Comparison of ENCODE assay signal across 16 cellular contexts in the genomic region with DNA sequence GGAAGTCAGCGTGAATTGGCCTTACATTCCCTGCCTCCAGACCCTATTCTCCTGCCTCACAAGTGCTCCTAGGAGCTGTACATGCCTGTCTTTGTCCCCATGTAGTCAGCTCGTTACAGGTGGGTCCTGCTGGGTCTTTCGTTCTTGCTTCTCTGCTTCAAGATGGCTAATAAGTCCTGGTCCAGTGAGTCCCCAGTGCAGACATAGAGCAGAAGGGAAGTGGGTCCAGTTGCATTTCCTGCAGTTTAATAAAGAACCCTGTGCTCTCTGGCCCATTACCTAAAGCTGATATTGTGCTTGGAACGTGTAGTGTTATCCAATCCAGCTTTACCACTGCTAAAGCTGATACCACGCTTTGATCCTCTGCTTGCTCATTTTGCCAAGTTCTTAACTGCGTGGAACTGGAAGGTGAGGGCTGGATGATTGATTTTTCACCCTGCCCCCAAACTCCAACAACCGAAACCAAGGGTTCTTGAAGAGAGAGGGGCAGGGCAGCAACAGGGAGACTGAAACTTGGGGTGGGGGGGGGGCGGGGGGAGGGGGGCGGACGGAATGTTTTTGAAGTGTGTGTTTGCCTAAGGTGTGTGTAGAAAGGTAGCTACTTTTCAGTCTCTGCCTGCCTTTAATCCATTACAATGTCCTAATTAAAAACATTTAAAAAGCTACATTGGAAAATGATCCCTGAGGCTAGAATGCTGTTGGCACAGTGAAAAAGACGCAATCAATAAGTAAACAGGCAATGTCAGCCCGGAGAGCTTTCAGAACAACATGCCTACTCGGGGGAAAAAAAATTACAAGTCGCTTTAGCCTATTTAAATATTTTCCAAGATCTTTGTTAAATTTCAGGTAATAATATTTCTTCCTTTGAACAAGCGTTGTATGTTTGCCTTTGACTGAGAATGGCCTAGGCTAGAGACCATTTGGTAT. TPM values are rescaled to one million over a fixed set of nuclear protein-coding genes. Genes with fewer than 3 reads are reported as not detected.
A peak's percentile ranks its signal among the peaks of the same experiment; 100 is the strongest.
DNase-seq lines count a peak whose midpoint lies in the region; ATAC-seq, FAIRE-seq and TF ChIP-seq lines count a peak whose summit lies in the region.
"Had no signal": no experiment of that assay in that cellular context is flagged by ENCODE, and none has a peak within 500 bp of the region (broad histone marks: within the 10 kb centered on the region; RNA-seq: fewer than 3 reads in every experiment).

No MANE protein-coding gene starts in this region.

- H3K27ac ChIP-seq in BLaER1 treated with 17β-estradiol and CSF1 and Interleukin-3, amounts not matched to agents 10 nM and 100 nM: no peak overlapping the region
- H3K27ac ChIP-seq in GM12878 (ENCODE audit: control insufficient read depth, insufficient read depth): no peak overlapping the region; the same call in 1 of the 2 replicates
- H3K27ac ChIP-seq: breast epithelium had no signal

- POLR2A ChIA-PET in GM12878 (lab: Charles Lee): interaction anchor here (0.5 to 0.6 kb wide), 2 partner anchors 25 to 306 kb away, joined by 3 read pairs; no protein-coding TSS in a partner anchor

- SMC1A ChIA-PET in GM12878 (lab: Charles Lee; ENCODE audit: uncharacterized antibody, unreplicated experiment): interaction anchor here (0.6 kb wide), 1 partner anchor 282 kb away, joined by 3 read pairs; no protein-coding TSS in a partner anchor

- no peak overlapping the region for H2AFZ ChIP-seq in GM12878 (ENCODE audit: control insufficient read depth, low read depth, low read length)

- H3K9me3 Mint-ChIP-seq in naive B cell (peaks cover 0 to 5% (median 0%) of the 10 kb centered on the region in 7 donors), immature natural killer cell (no peaks in the 10 kb centered on the region)
- H3K9me3 Mint-ChIP-seq: neural crest cell had no signal

- no peak for TF ChIP-seq CTCF in GM12878 (IDR thresholded peaks at IDR 0.05 in 2 of 3, conservative IDR thresholded peaks at IDR 0.05 in 1 of 3; ENCODE audit: control insufficient read depth in 2 of 3, extremely low read depth in 1 of 3, insufficient read depth in 1 of 3, low read depth in 3 of 3, low read length in 3 of 3)

- H3K4me3 Mint-ChIP-seq in naive B cell: peak overlapping the region; percentile 57 to 90 (median 80)
- no peak overlapping the region for H3K4me3 Mint-ChIP-seq in immature natural killer cell
- H3K4me3 Mint-ChIP-seq: neural crest cell had no signal

- no peak overlapping the region for H3K4me3 ChIP-seq in BLaER1 treated with 17β-estradiol and CSF1 and Interleukin-3, amounts not matched to agents 10 nM and 100 nM
- H3K4me3 ChIP-seq in GM12878: no peak overlapping the region
- H3K4me3 ChIP-seq: breast epithelium had no signal

- H3K4me2 ChIP-seq in BLaER1 treated with 17β-estradiol and CSF1 and Interleukin-3, amounts not matched to agents 10 nM and 100 nM: peak overlapping the region in 8 of 11 experiments; percentile 4 to 44 (median 30); a peak in 10 of 22 replicates
- no peak overlapping the region for H3K4me2 ChIP-seq in GM12878 (ENCODE audit: control insufficient read depth, insufficient read depth)

- peak overlapping the region; percentile 83 to 100 (median 96) for H3K27ac Mint-ChIP-seq in naive B cell
- H3K27ac Mint-ChIP-seq in immature natural killer cell: no peak overlapping the region

- ATAC-seq in GM12878 (no peak), naive B cell (ENCODE audit: low read depth in 2 of 2) (peak; percentile 70 to 76), Right ventricle myocardium inferior (no peak)
- ATAC-seq: left ventricle myocardium superior, sciatic nerve had no signal

- no peak for TF ChIP-seq RAD21 in GM12878 (IDR thresholded peaks at IDR 0.05; ENCODE audit: insufficient read depth, low read depth, low read length)

- no peak for TF ChIP-seq EP300 in GM12878 (IDR thresholded peaks at IDR 0.05; ENCODE audit: borderline replicate concordance in 1 of 2, control insufficient read depth in 1 of 2, low read depth in 2 of 2, low read length in 2 of 2)

- 77% methylated on average over 12 of the region's 15 CpGs for WGBS in GM12878 (ENCODE audit: insufficient coverage, insufficient replicate concordance, low lambda C conversion rate, missing lambda C conversion rate)

- RAD21 ChIA-PET in GM12878 (lab: Charles Lee; ENCODE audit: unreplicated experiment): interaction anchor here (1.6 kb wide), 1 partner anchor 85 kb away, joined by 3 read pairs; the partner anchor contains the start of gene IFT57

- BruUV-seq in GM12878 (replicated peaks; lab: Mats Ljungman, UMichigan): no TSS peak

- peaks cover 0 to 21% (median 16%) of the 10 kb centered on the region in 11 experiments; a peak in 16 of 22 replicates for H3K36me3 ChIP-seq in BLaER1 treated with 17β-estradiol and CSF1 and Interleukin-3, amounts not matched to agents 10 nM and 100 nM
- H3K36me3 ChIP-seq in GM12878 (ENCODE audit: control insufficient read depth in 2 of 2, insufficient read depth in 2 of 2, low read length in 1 of 2): peaks cover 0 to 18% of the 10 kb centered on the region in 2 experiments; a peak in 1 of 4 replicates
- H3K36me3 ChIP-seq: breast epithelium had no signal

- CTCF ChIA-PET in GM12878 (lab: Yijun Ruan, JAX): interaction anchor here (1.4 kb wide), 1 partner anchor 16 kb away, joined by 5 read pairs; no protein-coding TSS in a partner anchor

- in situ Hi-C loops in GM12878 (cut with MboI): no loop called here

- no peak overlapping the region for H3K9ac ChIP-seq in BLaER1 treated with 17β-estradiol and CSF1 and Interleukin-3, amounts not matched to agents 10 nM and 100 nM
- H3K9ac ChIP-seq in GM12878 (ENCODE audit: control insufficient read depth, insufficient read depth, low read length): no peak overlapping the region

- H3K4me1 ChIP-seq in BLaER1 treated with 17β-estradiol and CSF1 and Interleukin-3, amounts not matched to agents 10 nM and 100 nM: peaks cover 29 to 40% (median 34%) of the 10 kb centered on the region in 10 experiments
- H3K4me1 ChIP-seq in GM12878 (ENCODE audit: control insufficient read depth, insufficient read depth, low read length): peaks cover 24% of the 10 kb centered on the region
- H3K4me1 ChIP-seq: breast epithelium had no signal

- H3K9me3 ChIP-seq in BLaER1 treated with 17β-estradiol and CSF1 and Interleukin-3, amounts not matched to agents 10 nM and 100 nM (replicated peaks in 1 of 11): peaks cover 0 to 17% (median 9%) of the 10 kb centered on the region in 11 experiments; a peak in 10 of 22 replicates
- no peaks in the 10 kb centered on the region; the same call in 2 of the 3 replicates for H3K9me3 ChIP-seq in GM12878 (replicated peaks; ENCODE audit: control insufficient read depth, insufficient read depth, low read length)
- H3K9me3 ChIP-seq: breast epithelium had no signal

- no peak for DNase-seq in GM12891 (ENCODE audit: insufficient read length, low spot score)
- DNase-seq in GM12878 (ENCODE audit: low read depth, low spot score): no peak
- DNase-seq in naive B cell: peak; percentile 72
- DNase-seq in posterior cingulate gyrus: no peak
- DNase-seq in immature natural killer cell: no peak
- no peak for DNase-seq in Right ventricle myocardium inferior (ENCODE audit: missing footprints)
- DNase-seq: activated naive CD4-positive, alpha-beta T cell treated with anti-CD3 and anti-CD28 coated beads, Interleukin-2, amount 50 U/mL, for 16 hours; effector CD8-positive, alpha-beta T cell; GOT3; left ventricle myocardium superior; stimulated activated CD4-positive, alpha-beta T cell treated with anti-CD3 and anti-CD28 coated beads, Interleukin-4, amount 100 ng/mL, for 4 hours had no signal

- TF ChIP-seq POLR2A in GM12891 (IDR thresholded peaks at IDR 0.05; ENCODE audit: low read depth, low read length) (no peak; the same call in 1 of the 2 replicates), GM12878 (IDR thresholded peaks at IDR 0.05; ENCODE audit: low read depth, low read length) (no peak)

- intact Hi-C loops in GM12878 (cut with micrococcal nuclease; ENCODE audit: unreplicated experiment): no loop called here
- intact Hi-C loops in posterior cingulate gyrus (cut with DNase I): no loop called here
- intact Hi-C loops in Right ventricle myocardium inferior (cut with DNase I): no loop called here

- H3K27me3 Mint-ChIP-seq in naive B cell (no peaks in the 10 kb centered on the region), immature natural killer cell (ENCODE audit: low read depth in 3 of 3) (no peaks in the 10 kb centered on the region)

- H3K4me1 Mint-ChIP-seq in naive B cell (peaks cover 61 to 95% (median 94%) of the 10 kb centered on the region in 3 donors), immature natural killer cell (peaks cover 40 to 42% of the 10 kb centered on the region in 2 donors)
- H3K4me1 Mint-ChIP-seq: neural crest cell had no signal

- peaks cover 22 to 24% of the 10 kb centered on the region in 2 donors for H3K36me3 Mint-ChIP-seq in naive B cell
- peaks cover 3 to 13% (median 7%) of the 10 kb centered on the region in 3 donors for H3K36me3 Mint-ChIP-seq in immature natural killer cell

- FAIRE-seq in GM12891 (lab: Jason Lieb, UNC) (peak; percentile 76), GM12878 (lab: Jason Lieb, UNC) (no peak)
- FAIRE-seq: RCC 7860 had no signal

- H3K27me3 ChIP-seq in BLaER1 treated with 17β-estradiol and CSF1 and Interleukin-3, amounts not matched to agents 10 nM and 100 nM: no peaks in the 10 kb centered on the region
- no peaks in the 10 kb centered on the region for H3K27me3 ChIP-seq in GM12878 (replicated peaks in 1 of 2; ENCODE audit: control insufficient read depth in 2 of 2, insufficient read depth in 2 of 2, low read length in 1 of 2)
- H3K27me3 ChIP-seq: breast epithelium had no signal

- no peaks in the 10 kb centered on the region for H4K20me1 ChIP-seq in BLaER1 treated with 17β-estradiol and CSF1 and Interleukin-3, amounts not matched to agents 10 nM and 100 nM
- H4K20me1 ChIP-seq in GM12878 (ENCODE audit: control insufficient read depth, insufficient read depth): no peaks in the 10 kb centered on the region

- H3K79me2 ChIP-seq in GM12878 (ENCODE audit: control insufficient read depth, insufficient read depth, low read length): peaks cover 20% of the 10 kb centered on the region

RNA-seq across cellular contexts. Expression of gene CD47, which starts 46.3 kb away (rescaled TPM):
- 62.8 TPM for polyA plus RNA-seq in GM12891 (2012; ENCODE audit: low read depth, missing spikeins)
- 305 and 306 TPM in 2 replicates for total RNA-seq in GM12878 (2013; cell fraction: nucleolus; rRNA removed)
- total RNA-seq in GM12878 (2014; rRNA removed) (66.0 and 81.6 TPM in 2 replicates), GM12878 (2014; rRNA removed; fragmentation: Illumina TruSeq; extraction: Trizol) (69.6 and 72.0 TPM in 2 replicates), GM12878 (2021) (74.6 and 87.2 TPM in 2 replicates), Right ventricle myocardium inferior (44.2 TPM)
- 149 TPM for polyA plus RNA-seq in GM12878 (2011; ENCODE audit: low read depth)
- polyA plus RNA-seq in GM12878 (2011; rRNA removed) (118 and 208 TPM in 2 replicates), GM12878 (2014; fragmentation: Illumina TruSeq; extraction: Trizol) (77.3 and 105 TPM in 2 replicates), GM12878 (2014; fragmentation: Nextera tagmentation; extraction: Ambion mirVana) (10 to 100 TPM; 22.9 to 61.6 TPM), GM12878 (2014; rRNA removed) (68.0 and 84.8 TPM in 2 replicates), GM12878 (2016; fragmentation: Nextera tagmentation; extraction: Ambion mirVana) (100 to 1,000 TPM; 168 to 175 TPM), naive B cell (ENCODE audit: low read depth in 6 of 6) (100 to 1,000 TPM; 219 to 439 (median 284) TPM), immature natural killer cell (100 to 1,000 TPM; 291 to 313 (median 291) TPM)
- 41.5 and 54.0 TPM in 2 replicates for polyA plus RNA-seq in GM12878 (2011; cell fraction: cytosol; rRNA removed)
- polyA plus RNA-seq in GM12878 (2011; cell fraction: nucleus; rRNA removed): 65.1 and 67.6 TPM in 2 replicates
- 86.3 and 96.9 TPM in 2 replicates for polyA plus RNA-seq in GM12878 (2012)
- 47.6 and 61.7 TPM in 2 replicates for polyA minus RNA-seq in GM12878 (2011; rRNA and poly(A)+ RNA removed)
- polyA minus RNA-seq in GM12878 (2011; cell fraction: cytosol; rRNA and poly(A)+ RNA removed): 20.1 and 26.3 TPM in 2 replicates
- 41.5 and 58.6 TPM in 2 replicates for polyA minus RNA-seq in GM12878 (2011; cell fraction: nucleus; rRNA and poly(A)+ RNA removed)

Comparison
In these comparisons a context has a peak if more than half of its experiments do, and no peak if none do; other contexts are left out.
1. ATAC-seq: peak in naive B cell (2 of 2); none in GM12878 (single experiment) and Right ventricle myocardium inferior (single experiment).
2. H3K27ac Mint-ChIP-seq: peak in naive B cell (6 of 6); none in immature natural killer cell (0 of 6).
3. H3K4me3 Mint-ChIP-seq: peak in naive B cell (8 of 8); none in immature natural killer cell (0 of 5).